In genomic region chr3:65641041-65641440, GRCh38 we compare ENCODE assay signal across 13 cellular contexts.
DNase-seq lines count a peak whose midpoint lies in the region; ATAC-seq and TF ChIP-seq lines count a peak whose summit lies in the region.
"Had no signal": no experiment of that assay in that cellular context is flagged by ENCODE, and none has a peak within 500 bp of the region (broad histone marks: within the 10 kb centered on the region; RNA-seq: fewer than 3 reads in every experiment).

No MANE protein-coding gene starts in this region.

- no peak overlapping the region for H2AFZ ChIP-seq in GM23338
- no peak overlapping the region for H2AFZ ChIP-seq in neural progenitor cell (replicated peaks)
- H2AFZ ChIP-seq: GM23248 had no signal

- H3K79me2 ChIP-seq in GM23338 (replicated peaks; ENCODE audit: insufficient read depth) (peaks cover 25% of the 10 kb centered on the region), neural progenitor cell (ENCODE audit: low read depth) (peaks cover 21% of the 10 kb centered on the region)

- 46 to 62% methylated on average over 2 to 4 of the region's 4 CpGs for WGBS in endodermal cell (ENCODE audit: insufficient coverage in 1 of 2, insufficient read length in 1 of 2), 2 experiments

- H4K20me1 ChIP-seq in BLaER1: no peaks in the 10 kb centered on the region
- no peaks in the 10 kb centered on the region for H4K20me1 ChIP-seq in GM23338 (replicated peaks; ENCODE audit: insufficient read depth)
- no peaks in the 10 kb centered on the region for H4K20me1 ChIP-seq in neural progenitor cell (ENCODE audit: low read depth)

- TF ChIP-seq CTCF in GM23338 (conservative IDR thresholded peaks at IDR 0.05; ENCODE audit: low read depth in 2 of 2) (no peak), endodermal cell (conservative IDR thresholded peaks at IDR 0.05) (no peak), neural progenitor cell (IDR thresholded peaks at IDR 0.05) (no peak)

- H3K27me3 Mint-ChIP-seq in GM23338 (ENCODE audit: insufficient read depth, low read depth, poor library complexity) (peaks cover 9% of the 10 kb centered on the region), endodermal cell (ENCODE audit: insufficient read depth) (no peaks in the 10 kb centered on the region), neural progenitor cell (ENCODE audit: insufficient read depth, low read depth) (no peaks in the 10 kb centered on the region)
- H3K27me3 Mint-ChIP-seq: CD4-positive, CD25-positive, alpha-beta regulatory T cell had no signal

- H3K9me2 ChIP-seq in GM23338 (ENCODE audit: insufficient read depth): no peaks in the 10 kb centered on the region; the same call in 1 of the 2 replicates

- H3K27ac ChIP-seq in BLaER1: no peak overlapping the region
- H3K27ac ChIP-seq in GM23338 (ENCODE audit: low read depth): no peak overlapping the region
- no peak overlapping the region for H3K27ac ChIP-seq in endodermal cell (ENCODE audit: low read depth, low read length)
- peak overlapping the region; percentile 2 for H3K27ac ChIP-seq in neural progenitor cell
- H3K27ac ChIP-seq: GM23248 had no signal

- H3F3A ChIP-seq in GM23338 (replicated peaks; ENCODE audit: low read depth): no peaks in the 10 kb centered on the region
- H3F3A ChIP-seq in neural progenitor cell (ENCODE audit: low read depth): peaks cover 13% of the 10 kb centered on the region

- ATAC-seq in GM23338 (peak; percentile 96), HG03571 (IDR thresholded peaks at IDR 0.05; ENCODE audit: unreplicated experiment) (no peak), GM19452 (IDR thresholded peaks at IDR 0.05; ENCODE audit: unreplicated experiment) (no peak)
- ATAC-seq: GM12878, HepG2 had no signal

- H3K4me1 ChIP-seq in BLaER1 (peaks cover 18% of the 10 kb centered on the region), GM23338 (ENCODE audit: insufficient read depth) (peaks cover 8% of the 10 kb centered on the region; the same call in 1 of the 2 replicates), endodermal cell (ENCODE audit: control insufficient read depth, insufficient read depth, low read length) (peaks cover 6% of the 10 kb centered on the region), neural progenitor cell (peaks cover 35% of the 10 kb centered on the region)

- H3K4me2 ChIP-seq in BLaER1: peak overlapping the region; percentile 57
- no peak overlapping the region for H3K4me2 ChIP-seq in GM23338
- no peak overlapping the region for H3K4me2 ChIP-seq in neural progenitor cell

- H3K36me3 Mint-ChIP-seq in GM23338 (ENCODE audit: low read depth) (no peaks in the 10 kb centered on the region), endodermal cell (ENCODE audit: low read depth) (no peaks in the 10 kb centered on the region), neural progenitor cell (no peaks in the 10 kb centered on the region)
- H3K36me3 Mint-ChIP-seq: CD4-positive, CD25-positive, alpha-beta regulatory T cell had no signal

- no peak overlapping the region for H3K4me3 ChIP-seq in BLaER1
- H3K4me3 ChIP-seq in GM23338: no peak overlapping the region
- H3K4me3 ChIP-seq in endodermal cell (ENCODE audit: low read length): no peak overlapping the region
- no peak overlapping the region for H3K4me3 ChIP-seq in neural progenitor cell
- H3K4me3 ChIP-seq: GM12878, GM23248, HAP-1 had no signal

- H3K4me1 Mint-ChIP-seq in GM23338: peaks cover 21% of the 10 kb centered on the region
- peaks cover 24% of the 10 kb centered on the region for H3K4me1 Mint-ChIP-seq in endodermal cell
- H3K4me1 Mint-ChIP-seq in neural progenitor cell: peaks cover 29% of the 10 kb centered on the region
- H3K4me1 Mint-ChIP-seq: CD4-positive, CD25-positive, alpha-beta regulatory T cell had no signal

- H3K27me3 ChIP-seq in BLaER1 (no peaks in the 10 kb centered on the region), GM23338 (ENCODE audit: insufficient read depth) (no peaks in the 10 kb centered on the region), endodermal cell (ENCODE audit: control insufficient read depth, insufficient read depth, low read length, poor library complexity, severe bottlenecking) (no peaks in the 10 kb centered on the region), neural progenitor cell (no peaks in the 10 kb centered on the region)

- H3K9me3 Mint-ChIP-seq in GM23338 (no peaks in the 10 kb centered on the region), endodermal cell (no peaks in the 10 kb centered on the region), neural progenitor cell (peaks cover 2% of the 10 kb centered on the region)

- H3K27ac Mint-ChIP-seq in GM23338 (no peak overlapping the region), endodermal cell (no peak overlapping the region), neural progenitor cell (peak overlapping the region; percentile 13)
- H3K27ac Mint-ChIP-seq: CD4-positive, CD25-positive, alpha-beta regulatory T cell had no signal

- DNase-seq in GM23338 (ENCODE audit: low spot score): peak; percentile 65
- peak; percentile 68 for DNase-seq in endodermal cell
- peak; percentile 53 for DNase-seq in neural progenitor cell (ENCODE audit: low spot score)
- no peak for DNase-seq in germinal center (ENCODE audit: low spot score)
- DNase-seq: CD4-positive, CD25-positive, alpha-beta regulatory T cell; DMS53; GM23248 had no signal

- H3K9me3 ChIP-seq in BLaER1 (peaks cover 7% of the 10 kb centered on the region), endodermal cell (ENCODE audit: control insufficient read depth, low read length) (no peaks in the 10 kb centered on the region), neural progenitor cell (ENCODE audit: low read depth) (no peaks in the 10 kb centered on the region)
- H3K9me3 ChIP-seq: HAP-1 had no signal

- H3K4me3 Mint-ChIP-seq in GM23338 (no peak overlapping the region), endodermal cell (no peak overlapping the region), neural progenitor cell (no peak overlapping the region)
- H3K4me3 Mint-ChIP-seq: CD4-positive, CD25-positive, alpha-beta regulatory T cell had no signal

- H3K9ac ChIP-seq in BLaER1 (no peak overlapping the region), endodermal cell (ENCODE audit: extremely low read depth, low read length, poor library complexity, severe bottlenecking) (no peak overlapping the region), neural progenitor cell (no peak overlapping the region)
- H3K9ac ChIP-seq: GM23248 had no signal

- H3K36me3 ChIP-seq in BLaER1: no peaks in the 10 kb centered on the region
- no peaks in the 10 kb centered on the region for H3K36me3 ChIP-seq in GM23338 (ENCODE audit: insufficient read depth)
- H3K36me3 ChIP-seq in endodermal cell (ENCODE audit: control insufficient read depth, insufficient read depth, low read length): no peaks in the 10 kb centered on the region
- H3K36me3 ChIP-seq in neural progenitor cell: no peaks in the 10 kb centered on the region
- H3K36me3 ChIP-seq: HAP-1 had no signal

TF ChIP-seq in GM23338, 12 proteins besides CTCF, POLR2A, EP300 and RAD21 (continues in another document):
- no peak for TF ChIP-seq NANOG (IDR thresholded peaks at IDR 0.05; ENCODE audit: borderline replicate concordance)
- no peak for TF ChIP-seq EZH2 (IDR thresholded peaks at IDR 0.05; ENCODE audit: low read depth, unreplicated experiment)
- TF ChIP-seq JUNB (IDR thresholded peaks at IDR 0.05; ENCODE audit: unreplicated experiment): no peak
- TF ChIP-seq STAT1 (IDR thresholded peaks at IDR 0.05; ENCODE audit: unreplicated experiment): no peak
- TF ChIP-seq POLR2AphosphoS5 (IDR thresholded peaks at IDR 0.05; ENCODE audit: low read depth): no peak
- no peak for TF ChIP-seq CREB1 (CRISPR knock-in tag; IDR thresholded peaks at IDR 0.05; ENCODE audit: low read depth)
- TF ChIP-seq ZNF114 (CRISPR knock-in tag; IDR thresholded peaks at IDR 0.05): no peak
- no peak for TF ChIP-seq REST (IDR thresholded peaks at IDR 0.05; ENCODE audit: unreplicated experiment)
- TF ChIP-seq EZH2phosphoT487 (IDR thresholded peaks at IDR 0.05; ENCODE audit: unreplicated experiment): no peak
